Comparison of ENCODE assay signal across 34 cellular contexts in the genomic region with DNA sequence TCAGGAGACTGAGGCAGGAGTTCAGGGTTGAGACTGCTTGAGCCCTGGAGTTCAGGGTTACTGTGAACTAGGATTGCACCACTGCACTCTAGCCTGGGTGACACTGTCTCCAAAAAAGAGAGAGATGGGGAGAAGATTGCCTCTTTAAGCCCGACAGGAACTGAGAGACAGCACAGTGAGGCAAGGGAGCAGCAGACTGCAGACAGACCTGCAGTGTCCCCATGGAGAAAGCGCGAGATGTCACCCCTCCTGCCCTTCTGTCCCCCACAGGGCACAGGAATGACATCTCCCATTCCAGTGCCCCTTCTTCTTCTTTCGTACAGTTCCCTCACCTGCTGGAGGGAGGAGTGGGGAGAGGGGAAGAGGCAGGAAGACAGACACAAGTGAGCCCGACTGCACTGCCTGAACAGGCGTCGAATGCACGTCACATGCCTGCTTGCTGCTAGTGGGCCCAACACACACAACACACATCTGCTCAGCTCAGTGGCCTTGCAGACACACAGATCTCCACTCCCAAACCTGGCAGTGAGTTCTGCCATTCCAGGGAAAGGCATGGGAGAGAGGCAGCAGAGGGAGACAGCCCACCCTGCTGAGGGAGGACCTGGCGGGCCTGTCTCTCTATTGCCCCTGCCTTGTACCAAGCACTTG.
"Had no signal": no experiment of that assay in that cellular context is flagged by ENCODE, and none has a peak within 500 bp of the region (broad histone marks: within the 10 kb centered on the region; RNA-seq: fewer than 3 reads in every experiment).

No MANE protein-coding gene starts in this region.

- H3K9me3 Mint-ChIP-seq: activated CD4-positive, alpha-beta memory T cell treated with anti-CD3 and anti-CD28 coated beads for 36 hours; activated naive CD4-positive, alpha-beta T cell treated with anti-CD3 and anti-CD28 coated beads for 36 hours; activated naive CD4-positive, alpha-beta T cell treated with anti-CD3 and anti-CD28 coated beads, Interleukin-2, amount 50 U/mL, for 24 hours; activated naive CD8-positive, alpha-beta T cell treated with anti-CD3 and anti-CD28 coated beads for 36 hours; activated naive CD8-positive, alpha-beta T cell treated with anti-CD3 and anti-CD28 coated beads, Interleukin-2, amount 50 U/mL, for 24 hours; activated T-helper 1 cell treated with anti-CD3 and anti-CD28 coated beads, Interleukin-12 subunit alpha, Interleukin-12 subunit beta, Interleukin-2, Interleukin-4 antibody, amounts not matched to agents 30 ng/mL and 10 ng/mL and 1 ng/mL, durations not matched to agents 14 hours and 24 hours and 36 hours; activated T-helper 2 cell treated with anti-CD3 and anti-CD28 coated beads, Interferon-gamma antibody, Interleukin-2, Interleukin-4, amounts not matched to agents 10 μg/mL and 5 μg/mL and 100 μg/mL, durations not matched to agents 14 hours and 24 hours and 36 hours had no signal

- H3K27me3 ChIP-seq: adrenal gland, body of pancreas, breast epithelium, cardiac muscle cell, colonic mucosa had no signal

- H3K4me3 ChIP-seq: adrenal gland, body of pancreas, breast epithelium, cardiac muscle cell, colonic mucosa, esophagus squamous epithelium, gastroesophageal sphincter had no signal

- H3K27me3 Mint-ChIP-seq: activated CD8-positive, alpha-beta memory T cell treated with anti-CD3 and anti-CD28 coated beads, Interleukin-2, amount 10 ng/mL, durations not matched to agents 7 days and 5 days; activated naive CD4-positive, alpha-beta T cell treated with anti-CD3 and anti-CD28 coated beads, Interleukin-2, amount 50 U/mL, for 24 hours; activated naive CD8-positive, alpha-beta T cell treated with anti-CD3 and anti-CD28 coated beads, Interleukin-2, amount 50 U/mL, for 24 hours had no signal

- H3K36me3 Mint-ChIP-seq: activated CD4-positive, alpha-beta memory T cell treated with anti-CD3 and anti-CD28 coated beads for 36 hours; activated CD8-positive, alpha-beta memory T cell treated with anti-CD3 and anti-CD28 coated beads, Interleukin-2, amount 10 ng/mL, durations not matched to agents 7 days and 5 days; activated naive CD4-positive, alpha-beta T cell treated with anti-CD3 and anti-CD28 coated beads, Interleukin-2, amount 50 U/mL, for 24 hours; activated naive CD8-positive, alpha-beta T cell treated with anti-CD3 and anti-CD28 coated beads for 36 hours had no signal

- H3K27ac ChIP-seq: adrenal gland, body of pancreas, breast epithelium, cardiac muscle cell, colonic mucosa, epithelial cell of prostate, esophagus squamous epithelium, gastroesophageal sphincter had no signal

- ATAC-seq: activated CD4-positive, CD25-positive, alpha-beta regulatory T cell treated with anti-CD3 and anti-CD28 coated beads, Interleukin-2, amount 50 U/mL, for 24 hours; activated CD8-positive, alpha-beta memory T cell treated with anti-CD3 and anti-CD28 coated beads, Interleukin-2, amount 10 ng/mL, durations not matched to agents 7 days and 5 days; activated CD8-positive, alpha-beta T cell treated with anti-CD3 and anti-CD28 coated beads, Interleukin-2, amount 10 ng/mL, durations not matched to agents 7 days and 5 days; activated naive CD8-positive, alpha-beta T cell treated with anti-CD3 and anti-CD28 coated beads, Interleukin-2, amount 50 U/mL, for 24 hours; body of pancreas; gastroesophageal sphincter had no signal

- FAIRE-seq: endometrium, endothelial cell of umbilical vein had no signal

- H3K27ac Mint-ChIP-seq: activated CD4-positive, alpha-beta memory T cell treated with anti-CD3 and anti-CD28 coated beads for 36 hours; activated CD8-positive, alpha-beta memory T cell treated with anti-CD3 and anti-CD28 coated beads, Interleukin-2, amount 10 ng/mL, durations not matched to agents 7 days and 5 days; activated CD8-positive, alpha-beta T cell treated with anti-CD3 and anti-CD28 coated beads, Interleukin-2, amount 10 ng/mL, durations not matched to agents 7 days and 5 days; activated naive CD4-positive, alpha-beta T cell treated with anti-CD3 and anti-CD28 coated beads for 36 hours; activated naive CD4-positive, alpha-beta T cell treated with anti-CD3 and anti-CD28 coated beads, Interleukin-2, amount 50 U/mL, for 24 hours; activated naive CD8-positive, alpha-beta T cell treated with anti-CD3 and anti-CD28 coated beads for 36 hours; activated naive CD8-positive, alpha-beta T cell treated with anti-CD3 and anti-CD28 coated beads, Interleukin-2, amount 50 U/mL, for 24 hours; activated T-helper 1 cell treated with anti-CD3 and anti-CD28 coated beads, Interleukin-12 subunit alpha, Interleukin-12 subunit beta, Interleukin-2, Interleukin-4 antibody, amounts not matched to agents 30 ng/mL and 10 ng/mL and 1 ng/mL, durations not matched to agents 14 hours and 24 hours and 36 hours; activated T-helper 2 cell treated with anti-CD3 and anti-CD28 coated beads, Interferon-gamma antibody, Interleukin-2, Interleukin-4, amounts not matched to agents 10 μg/mL and 5 μg/mL and 100 μg/mL, durations not matched to agents 14 hours and 24 hours and 36 hours had no signal

- H3K4me1 ChIP-seq: adrenal gland, body of pancreas, breast epithelium, colonic mucosa, esophagus squamous epithelium, gastroesophageal sphincter had no signal

- DNase-seq: activated CD4-positive, alpha-beta memory T cell treated with anti-CD3 and anti-CD28 coated beads for 36 hours; activated CD4-positive, alpha-beta T cell treated with anti-CD3 and anti-CD28 coated beads for 48 hours; activated CD4-positive, alpha-beta T cell treated with anti-CD3 and anti-CD28 coated beads, Interleukin-2, amount 50 U/mL, for 1 hour; activated CD8-positive, alpha-beta memory T cell treated with anti-CD3 and anti-CD28 coated beads, Interleukin-2, amount 10 ng/mL, durations not matched to agents 7 days and 5 days; activated CD8-positive, alpha-beta memory T cell treated with anti-CD3 and anti-CD28 coated beads, Interleukin-2, amount 50 U/mL, for 4 hours; activated CD8-positive, alpha-beta T cell treated with anti-CD3 and anti-CD28 coated beads, Interleukin-2, amount 10 ng/mL, durations not matched to agents 7 days and 5 days; activated effector memory CD4-positive, alpha-beta T cell treated with anti-CD3 and anti-CD28 coated beads, Interleukin-2, amount 50 U/mL, for 16 hours; activated naive CD4-positive, alpha-beta T cell treated with anti-CD3 and anti-CD28 coated beads for 36 hours; activated naive CD8-positive, alpha-beta T cell treated with anti-CD3 and anti-CD28 coated beads for 36 hours; activated naive CD8-positive, alpha-beta T cell treated with anti-CD3 and anti-CD28 coated beads, Interleukin-2, amount 50 U/mL, for 24 hours; activated T-cell treated with anti-CD3 and anti-CD28 coated beads, Interleukin-2, amount 50 U/mL, for 1 hour; activated T-cell treated with anti-CD3 and anti-CD28 coated beads, Interleukin-2, amount 50 U/mL, for 48 hours; adrenal gland; amygdala; aorta; body of pancreas; central memory CD4-positive, alpha-beta T cell; cerebellar nuclear complex; colonic mucosa; effector CD8-positive, alpha-beta T cell; esophagus squamous epithelium; foreskin melanocyte; head of caudate nucleus; T-helper 2 cell had no signal

- H3K36me3 ChIP-seq: adrenal gland, breast epithelium, cardiac muscle cell, colonic mucosa, esophagus squamous epithelium, gastroesophageal sphincter had no signal

- H3K9me3 ChIP-seq: adrenal gland, body of pancreas, breast epithelium, colonic mucosa, esophagus squamous epithelium, gastroesophageal sphincter had no signal

- H3K4me1 Mint-ChIP-seq: activated CD8-positive, alpha-beta memory T cell treated with anti-CD3 and anti-CD28 coated beads, Interleukin-2, amount 10 ng/mL, durations not matched to agents 7 days and 5 days; activated naive CD4-positive, alpha-beta T cell treated with anti-CD3 and anti-CD28 coated beads, Interleukin-2, amount 50 U/mL, for 24 hours; activated naive CD8-positive, alpha-beta T cell treated with anti-CD3 and anti-CD28 coated beads for 36 hours; activated naive CD8-positive, alpha-beta T cell treated with anti-CD3 and anti-CD28 coated beads, Interleukin-2, amount 50 U/mL, for 24 hours had no signal

- H3K4me3 Mint-ChIP-seq: activated CD4-positive, alpha-beta memory T cell treated with anti-CD3 and anti-CD28 coated beads for 36 hours; activated CD8-positive, alpha-beta memory T cell treated with anti-CD3 and anti-CD28 coated beads, Interleukin-2, amount 10 ng/mL, durations not matched to agents 7 days and 5 days; activated CD8-positive, alpha-beta T cell treated with anti-CD3 and anti-CD28 coated beads, Interleukin-2, amount 10 ng/mL, durations not matched to agents 7 days and 5 days; activated naive CD4-positive, alpha-beta T cell treated with anti-CD3 and anti-CD28 coated beads for 36 hours; activated naive CD4-positive, alpha-beta T cell treated with anti-CD3 and anti-CD28 coated beads, Interleukin-2, amount 50 U/mL, for 24 hours; activated naive CD8-positive, alpha-beta T cell treated with anti-CD3 and anti-CD28 coated beads for 36 hours; activated naive CD8-positive, alpha-beta T cell treated with anti-CD3 and anti-CD28 coated beads, Interleukin-2, amount 50 U/mL, for 24 hours; activated T-helper 1 cell treated with anti-CD3 and anti-CD28 coated beads, Interleukin-12 subunit alpha, Interleukin-12 subunit beta, Interleukin-2, Interleukin-4 antibody, amounts not matched to agents 30 ng/mL and 10 ng/mL and 1 ng/mL, durations not matched to agents 14 hours and 24 hours and 36 hours had no signal
